18 cellular contexts compared by ENCODE assay signal in genomic region chr2:200617089-200618050, GRCh38. TPM values are rescaled to one million over a fixed set of nuclear protein-coding genes. Genes with fewer than 3 reads are reported as not detected.
DNase-seq lines count a peak whose midpoint lies in the region; ATAC-seq, FAIRE-seq and TF ChIP-seq lines count a peak whose summit lies in the region.
"Had no signal": no experiment of that assay in that cellular context is flagged by ENCODE, and none has a peak within 500 bp of the region (broad histone marks: within the 10 kb centered on the region; RNA-seq: fewer than 3 reads in every experiment).

No MANE protein-coding gene starts in this region.

- TF ChIP-seq CTCF in A549 (IDR thresholded peaks at IDR 0.05): no peak
- TF ChIP-seq CTCF in fibroblast of villous mesenchyme (IDR thresholded peaks at IDR 0.05; ENCODE audit: insufficient read depth, low read depth, low read length): no peak
- no peak for TF ChIP-seq CTCF in activated CD8-positive, alpha-beta T cell treated with anti-CD3 and anti-CD28 coated beads for 36 hours (IDR thresholded peaks at IDR 0.05)
- no peak for TF ChIP-seq CTCF in spleen (IDR thresholded peaks at IDR 0.05 in 8 of 11, conservative IDR thresholded peaks at IDR 0.05 in 3 of 11)

- no peak for ATAC-seq in A549
- no peak for ATAC-seq in activated CD8-positive, alpha-beta T cell treated with anti-CD3 and anti-CD28 coated beads for 36 hours
- ATAC-seq: CD8-positive, alpha-beta T cell; GM23338; left ventricle myocardium superior; naive thymus-derived CD4-positive, alpha-beta T cell had no signal

- H3K36me3 ChIP-seq in GM23248 (ENCODE audit: low read depth): no peaks in the 10 kb centered on the region
- peaks cover 83% of the 10 kb centered on the region for H3K36me3 ChIP-seq in adipocyte (ENCODE audit: control insufficient read depth, insufficient read depth, low read length, severe bottlenecking)
- no peaks in the 10 kb centered on the region for H3K36me3 ChIP-seq in spleen

- TF ChIP-seq POLR2A in A549 (IDR thresholded peaks at IDR 0.05; ENCODE audit: low read length): no peak
- TF ChIP-seq POLR2A in spleen (IDR thresholded peaks at IDR 0.05): no peak

- intact Hi-C loops in activated T-helper 1 cell treated with anti-CD3 and anti-CD28 coated beads, Interleukin-12 subunit alpha, Interleukin-12 subunit beta, Interleukin-2, Interleukin-4 antibody, amounts not matched to agents 30 ng/mL and 10 ng/mL and 1 ng/mL, durations not matched to agents 14 hours and 24 hours and 36 hours (cut with micrococcal nuclease): no loop called here
- intact Hi-C loops in activated CD8-positive, alpha-beta T cell treated with anti-CD3 and anti-CD28 coated beads for 36 hours (cut with micrococcal nuclease): no loop called here
- intact Hi-C loops in spleen (cut with DNase I; ENCODE audit: low total_unique reads): no loop called here

- H2AFZ ChIP-seq in GM23248: peak overlapping the region; percentile 32
- H2AFZ ChIP-seq: GM23338 had no signal

- H3F3A ChIP-seq in GM23248 (ENCODE audit: insufficient read depth): peaks cover 47% of the 10 kb centered on the region

- no peak overlapping the region for H3K27ac Mint-ChIP-seq in activated T-helper 1 cell treated with anti-CD3 and anti-CD28 coated beads, Interleukin-12 subunit alpha, Interleukin-12 subunit beta, Interleukin-2, Interleukin-4 antibody, amounts not matched to agents 30 ng/mL and 10 ng/mL and 1 ng/mL, durations not matched to agents 14 hours and 24 hours and 36 hours
- no peak overlapping the region for H3K27ac Mint-ChIP-seq in activated CD8-positive, alpha-beta T cell treated with anti-CD3 and anti-CD28 coated beads for 36 hours
- H3K27ac Mint-ChIP-seq: activated naive CD8-positive, alpha-beta T cell treated with anti-CD3 and anti-CD28 coated beads, Interleukin-2, amount 10 ng/mL, durations not matched to agents 7 days and 5 days; CD8-positive, alpha-beta T cell; endodermal cell; GM23338; naive thymus-derived CD4-positive, alpha-beta T cell had no signal

- in situ Hi-C loops in GM23248 (cut with MboI): no loop called here

- no peaks in the 10 kb centered on the region for H3K27me3 Mint-ChIP-seq in activated T-helper 1 cell treated with anti-CD3 and anti-CD28 coated beads, Interleukin-12 subunit alpha, Interleukin-12 subunit beta, Interleukin-2, Interleukin-4 antibody, amounts not matched to agents 30 ng/mL and 10 ng/mL and 1 ng/mL, durations not matched to agents 14 hours and 24 hours and 36 hours (ENCODE audit: insufficient read depth)
- H3K27me3 Mint-ChIP-seq in activated CD8-positive, alpha-beta T cell treated with anti-CD3 and anti-CD28 coated beads for 36 hours: no peaks in the 10 kb centered on the region

- TF ChIP-seq RAD21 in A549 (conservative IDR thresholded peaks at IDR 0.05 in 1 of 2, IDR thresholded peaks at IDR 0.05 in 1 of 2): no peak

- H3K9me3 Mint-ChIP-seq in activated T-helper 1 cell treated with anti-CD3 and anti-CD28 coated beads, Interleukin-12 subunit alpha, Interleukin-12 subunit beta, Interleukin-2, Interleukin-4 antibody, amounts not matched to agents 30 ng/mL and 10 ng/mL and 1 ng/mL, durations not matched to agents 14 hours and 24 hours and 36 hours: no peaks in the 10 kb centered on the region
- no peaks in the 10 kb centered on the region for H3K9me3 Mint-ChIP-seq in activated CD8-positive, alpha-beta T cell treated with anti-CD3 and anti-CD28 coated beads for 36 hours
- H3K9me3 Mint-ChIP-seq: activated naive CD8-positive, alpha-beta T cell treated with anti-CD3 and anti-CD28 coated beads, Interleukin-2, amount 10 ng/mL, durations not matched to agents 7 days and 5 days; CD8-positive, alpha-beta T cell; endodermal cell; GM23338; naive thymus-derived CD4-positive, alpha-beta T cell had no signal

- H3K36me3 Mint-ChIP-seq in activated T-helper 1 cell treated with anti-CD3 and anti-CD28 coated beads, Interleukin-12 subunit alpha, Interleukin-12 subunit beta, Interleukin-2, Interleukin-4 antibody, amounts not matched to agents 30 ng/mL and 10 ng/mL and 1 ng/mL, durations not matched to agents 14 hours and 24 hours and 36 hours (ENCODE audit: low read depth): no peaks in the 10 kb centered on the region
- no peaks in the 10 kb centered on the region for H3K36me3 Mint-ChIP-seq in activated CD8-positive, alpha-beta T cell treated with anti-CD3 and anti-CD28 coated beads for 36 hours (ENCODE audit: low read depth)
- H3K36me3 Mint-ChIP-seq: activated naive CD8-positive, alpha-beta T cell treated with anti-CD3 and anti-CD28 coated beads, Interleukin-2, amount 10 ng/mL, durations not matched to agents 7 days and 5 days; CD8-positive, alpha-beta T cell had no signal

- H3K4me1 ChIP-seq in A549: peaks cover 65% of the 10 kb centered on the region
- peaks cover 66% of the 10 kb centered on the region for H3K4me1 ChIP-seq in GM23248 (ENCODE audit: insufficient read depth)
- H3K4me1 ChIP-seq in adipocyte (ENCODE audit: control insufficient read depth, insufficient read depth, low read length): peaks cover 66% of the 10 kb centered on the region
- H3K4me1 ChIP-seq in spleen: peaks cover 0 to 34% (median 6%) of the 10 kb centered on the region in 6 donors

- H3K4me3 Mint-ChIP-seq in activated T-helper 1 cell treated with anti-CD3 and anti-CD28 coated beads, Interleukin-12 subunit alpha, Interleukin-12 subunit beta, Interleukin-2, Interleukin-4 antibody, amounts not matched to agents 30 ng/mL and 10 ng/mL and 1 ng/mL, durations not matched to agents 14 hours and 24 hours and 36 hours: no peak overlapping the region
- H3K4me3 Mint-ChIP-seq in activated CD8-positive, alpha-beta T cell treated with anti-CD3 and anti-CD28 coated beads for 36 hours: no peak overlapping the region
- H3K4me3 Mint-ChIP-seq: activated naive CD8-positive, alpha-beta T cell treated with anti-CD3 and anti-CD28 coated beads, Interleukin-2, amount 10 ng/mL, durations not matched to agents 7 days and 5 days; CD8-positive, alpha-beta T cell; endodermal cell; GM23338; naive thymus-derived CD4-positive, alpha-beta T cell had no signal

- H3K4me2 ChIP-seq in A549: peak overlapping the region; percentile 53; the same call in 1 of the 3 replicates
- H3K4me2 ChIP-seq in GM23248 (ENCODE audit: unreplicated experiment): peak overlapping the region; percentile 0
- H3K4me2 ChIP-seq: GM23338 had no signal

- H3K27ac ChIP-seq in A549 (peak overlapping the region; percentile 64 to 78), GM23248 (peak overlapping the region; percentile 40), spleen (peak overlapping the region in 3 of 8 donors; percentile 34 to 64 (median 48))

- WGBS in A549 (ENCODE audit: missing lambda C conversion rate): 87% methylated on average over 6 of the region's 6 CpGs
- WGBS in GM23248 (ENCODE audit: low coverage in 1 of 2, low lambda C conversion rate in 2 of 2, missing lambda C conversion rate in 2 of 2), 2 experiments: 44 to 46% methylated on average over 6 of the region's 6 CpGs
- 41 to 66% (median 49%) methylated on average over 6 of the region's 6 CpGs for WGBS in spleen, 5 donors

- no peaks in the 10 kb centered on the region for H3K79me2 ChIP-seq in GM23248 (ENCODE audit: insufficient read depth)

- POLR2A ChIA-PET in A549 (lab: Yijun Ruan, JAX): no interaction called here
- POLR2A ChIA-PET in activated CD8-positive, alpha-beta T cell treated with anti-CD3 and anti-CD28 coated beads for 36 hours (lab: Charles Lee): no interaction called here

- DNase-seq in A549 (ENCODE audit: low read depth in 1 of 2, low spot score in 1 of 2) (no peak), GM23248 (peak; percentile 20), adipocyte (ENCODE audit: low read depth) (no peak), fibroblast of villous mesenchyme (ENCODE audit: low read depth) (peak; percentile 71), spleen (no peak)
- no peak for DNase-seq in activated T-helper 1 cell treated with anti-CD3 and anti-CD28 coated beads, Interleukin-12 subunit alpha, Interleukin-12 subunit beta, Interleukin-2, Interleukin-4 antibody, amounts not matched to agents 30 ng/mL and 10 ng/mL and 1 ng/mL, durations not matched to agents 14 hours and 24 hours and 36 hours (ENCODE audit: low spot score)
- DNase-seq in activated CD8-positive, alpha-beta T cell treated with anti-CD3 and anti-CD28 coated beads for 36 hours: no peak
- no peak for DNase-seq in activated CD4-positive, CD25-positive, alpha-beta regulatory T cell treated with anti-CD3 and anti-CD28 coated beads, Interleukin-2, amount 50 U/mL, for 72 hours
- DNase-seq: activated naive CD8-positive, alpha-beta T cell treated with anti-CD3 and anti-CD28 coated beads, Interleukin-2, amount 10 ng/mL, durations not matched to agents 7 days and 5 days; CD8-positive, alpha-beta T cell; DMS79; endodermal cell; left ventricle myocardium superior; naive thymus-derived CD4-positive, alpha-beta T cell; NCI-H2029 treated with DMSO at 0.1 percent for 48 hours; NCI-H524 treated with DMSO at 0.1 percent for 48 hours had no signal

- CTCF ChIA-PET in A549 (lab: Yijun Ruan, JAX): interaction anchor here (1.2 to 4.2 kb wide), 6 partner anchors 12 to 106 kb away, joined by 3 to 22 read pairs (median 4); no protein-coding TSS in a partner anchor
- CTCF ChIA-PET in activated CD8-positive, alpha-beta T cell treated with anti-CD3 and anti-CD28 coated beads for 36 hours (lab: Charles Lee): interaction anchor here (0.8 to 1.5 kb wide), 3 partner anchors 9 to 41 kb away, joined by 3 to 4 read pairs (median 3); partner anchors contain the start of gene AOX1

- TF ChIP-seq EP300 in A549 (IDR thresholded peaks at IDR 0.05): no peak

- H3K9ac ChIP-seq in GM23248 (no peak overlapping the region), adipocyte (ENCODE audit: low read length) (peak overlapping the region; percentile 67)

- no peaks in the 10 kb centered on the region for H3K9me2 ChIP-seq in GM23248 (ENCODE audit: insufficient read depth)

- no peak overlapping the region for H3K4me3 ChIP-seq in A549
- no peak overlapping the region for H3K4me3 ChIP-seq in GM23248
- H3K4me3 ChIP-seq in adipocyte (ENCODE audit: low read length): no peak overlapping the region
- H3K4me3 ChIP-seq in fibroblast of villous mesenchyme (ENCODE audit: low read depth, low read length): no peak overlapping the region
- no peak overlapping the region for H3K4me3 ChIP-seq in spleen
- H3K4me3 ChIP-seq: GM23338 had no signal

- H3K27me3 ChIP-seq in GM23248 (replicated peaks; ENCODE audit: insufficient read depth) (no peaks in the 10 kb centered on the region), adipocyte (replicated peaks; ENCODE audit: control insufficient read depth, insufficient read depth, low read length) (no peaks in the 10 kb centered on the region), spleen (replicated peaks in 1 of 7) (no peaks in the 10 kb centered on the region)

- H3K9me3 ChIP-seq in A549 (no peaks in the 10 kb centered on the region), GM23248 (ENCODE audit: low read depth) (no peaks in the 10 kb centered on the region), adipocyte (ENCODE audit: control insufficient read depth, low read length) (no peaks in the 10 kb centered on the region), spleen (no peaks in the 10 kb centered on the region)

- FAIRE-seq in A549 (lab: Jason Lieb, UNC): no peak
- FAIRE-seq: TTC549 had no signal

- no peaks in the 10 kb centered on the region for H4K20me1 ChIP-seq in GM23248 (ENCODE audit: insufficient read depth)

- H3K4me1 Mint-ChIP-seq in activated T-helper 1 cell treated with anti-CD3 and anti-CD28 coated beads, Interleukin-12 subunit alpha, Interleukin-12 subunit beta, Interleukin-2, Interleukin-4 antibody, amounts not matched to agents 30 ng/mL and 10 ng/mL and 1 ng/mL, durations not matched to agents 14 hours and 24 hours and 36 hours (ENCODE audit: low read depth): peaks cover 5% of the 10 kb centered on the region
- peaks cover 10% of the 10 kb centered on the region for H3K4me1 Mint-ChIP-seq in activated CD8-positive, alpha-beta T cell treated with anti-CD3 and anti-CD28 coated beads for 36 hours (ENCODE audit: low read depth)
- H3K4me1 Mint-ChIP-seq: GM23338 had no signal

RNA-seq across cellular contexts. Expression of gene AOX1, which starts 31.6 kb away (rescaled TPM):
- polyA plus RNA-seq in A549 (2011; rRNA removed) (2.8 and 3.6 TPM in 2 replicates), A549 (2017; fragmentation: RNase III; extraction: RNeasy Plus Mini Kit Qiagen cat#74134 plus additional on column Dnase treatment) (4.8 to 6.6 TPM (median 5.4 TPM) in 3 replicates), GM23248 (2016; fragmentation: Nextera tagmentation; extraction: Ambion mirVana) (18.9 and 20.5 TPM in 2 replicates), spleen (1 to 10 TPM; 1.3 to 3.7 (median 1.7) TPM)
- polyA plus RNA-seq in A549 (2012; cell fraction: cytosol; rRNA removed): 1.1 and 1.3 TPM in 2 replicates
- polyA plus RNA-seq in A549 (2012; cell fraction: nucleus; rRNA removed): 0.91 and 1.8 TPM in 2 replicates
- 1.8 and 5.3 TPM in 2 replicates for polyA minus RNA-seq in A549 (2011; rRNA and poly(A)+ RNA removed)
- total RNA-seq in GM23248 (2014; rRNA removed; shearing (Covaris generic)): 46.0 and 47.9 TPM in 2 replicates
- total RNA-seq in fibroblast of villous mesenchyme (17.7 and 57.4 TPM in 2 replicates), spleen (10 to 100 TPM in 2 of 7 donors, 1 to 10 TPM in 5; 3.9 to 14.6 (median 9.8) TPM)
- total RNA-seq in activated T-helper 1 cell treated with anti-CD3 and anti-CD28 coated beads, Interleukin-12 subunit alpha, Interleukin-12 subunit beta, Interleukin-2, Interleukin-4 antibody, amounts not matched to agents 30 ng/mL and 10 ng/mL and 1 ng/mL, durations not matched to agents 14 hours and 24 hours and 36 hours: 0.05 TPM in 1 of 2 replicates, not detected in the other
- under 1 TPM; 0.54 to 0.69 TPM for total RNA-seq in activated CD8-positive, alpha-beta T cell treated with anti-CD3 and anti-CD28 coated beads for 36 hours
- total RNA-seq: activated naive CD8-positive, alpha-beta T cell treated with anti-CD3 and anti-CD28 coated beads, Interleukin-2, amount 10 ng/mL, durations not matched to agents 7 days and 5 days; CD8-positive, alpha-beta T cell had no signal

Comparison
In these comparisons a context has a peak if more than half of its experiments do, and no peak if none do; other contexts are left out.
1. DNase-seq: peak in GM23248 (single experiment) and fibroblast of villous mesenchyme (single experiment); none in A549 (0 of 2), adipocyte (single experiment), activated T-helper 1 cell treated with anti-CD3 and anti-CD28 coated beads, Interleukin-12 subunit alpha, Interleukin-12 subunit beta, Interleukin-2, Interleukin-4 antibody, amounts not matched to agents 30 ng/mL and 10 ng/mL and 1 ng/mL, durations not matched to agents 14 hours and 24 hours and 36 hours (single experiment), activated CD8-positive, alpha-beta T cell treated with anti-CD3 and anti-CD28 coated beads for 36 hours (single experiment), spleen (single experiment) and activated CD4-positive, CD25-positive, alpha-beta regulatory T cell treated with anti-CD3 and anti-CD28 coated beads, Interleukin-2, amount 50 U/mL, for 72 hours (single experiment).